In the genomic region with DNA sequence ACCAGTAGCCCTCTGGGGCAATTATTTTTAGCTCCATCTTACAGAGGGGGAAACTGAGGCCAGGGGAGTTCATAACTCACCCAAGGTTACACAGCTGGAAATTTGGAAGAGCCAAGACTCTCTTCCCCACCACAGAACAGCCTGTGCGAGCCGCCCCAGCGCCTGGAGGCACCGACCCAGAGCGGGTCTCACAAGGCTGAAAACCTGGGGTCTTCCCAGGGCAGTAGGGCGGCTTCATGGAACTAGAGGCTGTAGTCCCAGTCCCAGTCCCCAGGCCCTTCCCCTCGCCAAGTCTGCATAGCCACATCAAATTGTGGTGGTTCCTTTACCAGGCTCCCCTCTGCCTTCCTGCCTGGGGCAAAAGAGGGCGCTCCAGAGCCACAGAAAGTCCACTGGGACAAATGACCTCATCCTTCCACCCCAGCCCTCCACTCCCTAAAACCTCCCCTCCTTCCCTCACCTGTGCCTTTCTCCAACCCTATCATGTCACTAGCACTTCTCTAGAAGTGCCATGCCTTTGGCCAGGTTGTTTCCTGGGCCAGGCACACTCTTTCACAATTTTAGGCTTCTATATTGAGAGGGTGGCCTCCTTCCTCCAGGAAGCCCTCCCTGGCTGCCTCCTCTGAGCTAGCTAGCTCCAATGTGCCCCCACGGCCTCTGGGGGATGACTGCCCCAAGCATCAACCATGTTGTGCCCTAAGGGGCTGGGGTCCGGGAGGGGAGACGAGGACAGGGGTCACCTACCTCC, we compare ENCODE assay signal across 8 cellular contexts. TPM values are rescaled to one million over a fixed set of nuclear protein-coding genes. Genes with fewer than 3 reads are reported as not detected.
A peak's percentile ranks its signal among the peaks of the same experiment; 100 is the strongest.
DNase-seq lines count a peak whose midpoint lies in the region; ATAC-seq and TF ChIP-seq lines count a peak whose summit lies in the region.

No MANE protein-coding gene starts in this region.

- 34% methylated on average over 11 of the region's 11 CpGs for WGBS in liver

- H3K9ac ChIP-seq in liver (ENCODE audit: low read depth in 1 of 2, low read length in 2 of 2): peak overlapping the region in 1 of 2 donors; percentile 47

- H3K36me3 Mint-ChIP-seq in CD14-positive monocyte: no peaks in the 10 kb centered on the region

- H3K9me3 ChIP-seq in liver (ENCODE audit: control insufficient read depth in 4 of 4, low read length in 3 of 4): no peaks in the 10 kb centered on the region

- peak overlapping the region in 1 of 2 donors; percentile 51 for H3K4me3 Mint-ChIP-seq in CD14-positive monocyte

- peak; percentile 91 to 93 for TF ChIP-seq RAD21 in liver (IDR thresholded peaks at IDR 0.05)

- TF ChIP-seq CTCF in CD14-positive monocyte (IDR thresholded peaks at IDR 0.05): peak; percentile 85
- TF ChIP-seq CTCF in VCaP (conservative IDR thresholded peaks at IDR 0.05): peak; percentile 74
- peak; percentile 92 for TF ChIP-seq CTCF in liver (IDR thresholded peaks at IDR 0.05; ENCODE audit: low read depth, low read length, missing input control)

- peaks cover 7 to 14% (median 10%) of the 10 kb centered on the region in 3 donors for H3K27me3 Mint-ChIP-seq in CD14-positive monocyte (ENCODE audit: low read depth in 3 of 3)

- intact Hi-C loops in CD14-positive monocyte (cut with micrococcal nuclease): loop anchor here in 1 of 2 donors (2.0 kb wide), 1 partner anchor 22 kb away; no protein-coding TSS in a partner anchor

- no peak overlapping the region for H3K4me3 ChIP-seq in liver (ENCODE audit: low read depth in 1 of 3, low read length in 3 of 3)

- DNase-seq in CD14-positive monocyte (ENCODE audit: low spot score) (peak; percentile 76), HUDEP-2 (lab: John Stamatoyannopoulos, UW; ENCODE audit: unreplicated experiment in 76 of 76) (peak in 49 of 76 experiments; percentile 11 to 58 (median 35)), dedifferentiated amniotic fluid mesenchymal stem cell (ENCODE audit: extremely low spot score) (peak; percentile 60)
- DNase-seq in stimulated activated CD8-positive, alpha-beta memory T cell treated with anti-CD3 and anti-CD28 coated beads, Interleukin-15, amount 100 ng/mL, for 1 hour (ENCODE audit: low read depth): peak; percentile 17

- no peak overlapping the region for H3K27ac ChIP-seq in VCaP
- peak overlapping the region; percentile 94 to 97 for H3K27ac ChIP-seq in liver (ENCODE audit: low read depth in 1 of 2, low read length in 2 of 2)

- no peaks in the 10 kb centered on the region for H3K27me3 ChIP-seq in liver (ENCODE audit: control insufficient read depth in 4 of 4, insufficient read depth in 4 of 4, low read length in 3 of 4)

- H3K9me3 Mint-ChIP-seq in CD14-positive monocyte: no peaks in the 10 kb centered on the region

- H3K4me1 Mint-ChIP-seq in CD14-positive monocyte: peaks cover 31% of the 10 kb centered on the region

- ATAC-seq in GM21423 (IDR thresholded peaks at IDR 0.05; ENCODE audit: unreplicated experiment): no peak
- ATAC-seq in GM18511 (IDR thresholded peaks at IDR 0.05; ENCODE audit: unreplicated experiment): no peak

- peak overlapping the region in 3 of 7 donors; percentile 60 to 79 (median 73) for H3K27ac Mint-ChIP-seq in CD14-positive monocyte

- no peaks in the 10 kb centered on the region for H3K36me3 ChIP-seq in liver (ENCODE audit: control insufficient read depth in 4 of 4, insufficient read depth in 3 of 4, low read depth in 1 of 4, low read length in 3 of 4)

- peaks cover 16 to 55% (median 43%) of the 10 kb centered on the region in 4 donors for H3K4me1 ChIP-seq in liver (ENCODE audit: control insufficient read depth in 4 of 4, insufficient read depth in 4 of 4, low read length in 3 of 4)

TF ChIP-seq in liver, 16 proteins besides CTCF, POLR2A, EP300 and RAD21:
- TF ChIP-seq, protein P1, sequence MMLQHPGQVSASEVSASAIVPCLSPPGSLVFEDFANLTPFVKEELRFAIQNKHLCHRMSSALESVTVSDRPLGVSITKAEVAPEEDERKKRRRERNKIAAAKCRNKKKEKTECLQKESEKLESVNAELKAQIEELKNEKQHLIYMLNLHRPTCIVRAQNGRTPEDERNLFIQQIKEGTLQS (IDR thresholded peaks at IDR 0.05): peak; percentile 63
- TF ChIP-seq, protein P2, sequence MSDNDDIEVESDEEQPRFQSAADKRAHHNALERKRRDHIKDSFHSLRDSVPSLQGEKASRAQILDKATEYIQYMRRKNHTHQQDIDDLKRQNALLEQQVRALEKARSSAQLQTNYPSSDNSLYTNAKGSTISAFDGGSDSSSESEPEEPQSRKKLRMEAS (IDR thresholded peaks at IDR 0.05): no peak
- peak; percentile 87 to 96 for TF ChIP-seq JUND (IDR thresholded peaks at IDR 0.05)

RNA-seq across cellular contexts. Expression of a gene that starts 15.2 kb away (rescaled TPM):
- polyA plus RNA-seq in CD14-positive monocyte (1 to 10 TPM; 5.9 to 8.5 TPM), liver (10 to 100 TPM; 43.6 to 66.6 TPM)
- 10 to 100 TPM; 10.2 to 18.8 TPM for total RNA-seq in liver

RNA-seq across cellular contexts. Expression of a gene that starts 25.9 kb away (rescaled TPM):
- polyA plus RNA-seq in CD14-positive monocyte: not detected
- 1 to 10 TPM; 7.8 to 8.9 TPM for total RNA-seq in liver
- 10 to 100 TPM in 1 of 2 donors, 1 to 10 TPM in 1; 7.9 to 14.0 TPM for polyA plus RNA-seq in liver

RNA-seq across cellular contexts. Expression of a gene that starts 34.8 kb away (rescaled TPM):
- polyA plus RNA-seq in CD14-positive monocyte (100 to 1,000 TPM; 654 to 878 TPM), liver (1 to 10 TPM in 1 of 2 donors, under 1 TPM in 1; 0.81 to 2.3 TPM)
- 1 to 10 TPM in 1 of 2 donors, under 1 TPM in 1; 0.33 to 3.4 TPM for total RNA-seq in liver

RNA-seq across cellular contexts. Expression of a gene that starts 58.9 kb away (rescaled TPM):
- 100 to 1,000 TPM; 181 to 196 TPM for polyA plus RNA-seq in CD14-positive monocyte
- 1 to 10 TPM; 6.9 to 7.9 TPM for total RNA-seq in liver
- 10 to 100 TPM in 1 of 2 donors, 1 to 10 TPM in 1; 5.0 to 10.7 TPM for polyA plus RNA-seq in liver

Comparison
In these comparisons a context has a peak if more than half of its experiments do, and no peak if none do; other contexts are left out.
1. DNase-seq: peak in every context shown above with its lines; median percentile 76 in CD14-positive monocyte; 60 in dedifferentiated amniotic fluid mesenchymal stem cell; 35 in HUDEP-2; 17 in stimulated activated CD8-positive, alpha-beta memory T cell treated with anti-CD3 and anti-CD28 coated beads, Interleukin-15, amount 100 ng/mL, for 1 hour.
2. RNA of a gene that starts 15.2 kb away (polyA plus RNA-seq): 43.6 to 66.6 TPM in liver; 5.9 to 8.5 TPM in CD14-positive monocyte; every median in the first group is over 4 times any median in the second.
3. RNA of a gene that starts 25.9 kb away (polyA plus RNA-seq): 7.9 to 14.0 TPM in liver; not detected in CD14-positive monocyte; every median in the first group is over 4 times any median in the second.
4. RNA of a gene that starts 34.8 kb away (polyA plus RNA-seq): 654 to 878 TPM in CD14-positive monocyte; 0.81 to 2.3 TPM in liver; every median in the first group is over 100 times any median in the second.
5. Peak in every context shown above with its lines, with median percentiles within 50 percentile points of each other: CTCF ChIP-seq.